8 cellular contexts compared by ENCODE assay signal in the genomic region with DNA sequence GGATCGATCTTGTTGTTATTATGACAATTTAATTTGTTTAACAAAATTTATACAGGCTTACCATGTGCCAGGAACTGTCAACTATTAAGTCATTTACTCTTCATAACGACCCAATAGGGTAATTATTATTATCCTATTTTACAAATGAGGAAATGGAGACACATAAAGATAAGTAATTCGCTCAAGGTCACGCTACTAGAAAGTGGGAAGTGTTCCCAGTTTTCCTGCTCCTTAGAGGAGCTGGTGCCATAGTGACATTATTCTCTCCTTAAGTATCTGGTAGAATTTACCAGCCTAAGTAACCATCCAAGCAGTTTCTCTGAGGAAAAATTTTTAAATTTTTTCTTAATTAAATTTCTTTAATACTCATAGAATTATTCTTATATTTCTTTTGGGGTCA.
"Had no signal": no experiment of that assay in that cellular context is flagged by ENCODE, and none has a peak within 500 bp of the region (broad histone marks: within the 10 kb centered on the region; RNA-seq: fewer than 3 reads in every experiment).

No MANE protein-coding gene starts in this region.

- H3K4me3 ChIP-seq: GM23338, K562 had no signal

- ATAC-seq: GM23338, K562 had no signal

- FAIRE-seq: H1, H54, HTR-8/SVneo, K562 had no signal

- DNase-seq: H9, HCEC 1CT, IMR-90 had no signal
